Comparison of ENCODE assay signal across 10 cellular contexts in genomic region chr3:33060609-33061337, GRCh38. TPM values are rescaled to one million over a fixed set of nuclear protein-coding genes. Genes with fewer than 3 reads are reported as not detected.
A peak's percentile ranks its signal among the peaks of the same experiment; 100 is the strongest.
DNase-seq lines count a peak whose midpoint lies in the region; ATAC-seq and TF ChIP-seq lines count a peak whose summit lies in the region.
"Had no signal": no experiment of that assay in that cellular context is flagged by ENCODE, and none has a peak within 500 bp of the region (broad histone marks: within the 10 kb centered on the region; RNA-seq: fewer than 3 reads in every experiment).

No MANE protein-coding gene starts in this region.

- H3K27ac ChIP-seq in heart left ventricle = peak overlapping the region in 1 of 12 donors; percentile 33

- H3K4me3 Mint-ChIP-seq in T-helper 17 cell = peak overlapping the region; percentile 68
- peak overlapping the region; percentile 27 for H3K4me3 Mint-ChIP-seq in activated T-helper 2 cell treated with anti-CD3 and anti-CD28 coated beads, Interferon-gamma antibody, Interleukin-2, Interleukin-4, amounts not matched to agents 10 μg/mL and 5 μg/mL and 100 μg/mL, durations not matched to agents 14 hours and 24 hours and 36 hours (ENCODE audit: low read depth)

- TF ChIP-seq CTCF in GM06990 (IDR thresholded peaks at IDR 0.05; ENCODE audit: insufficient read depth, low read length, poor library complexity, severe bottlenecking) (no peak), heart left ventricle (IDR thresholded peaks at IDR 0.05) (no peak)

- TF ChIP-seq POLR2A in heart left ventricle (IDR thresholded peaks at IDR 0.05) = no peak

- no peaks in the 10 kb centered on the region for H3K27me3 Mint-ChIP-seq in T-helper 17 cell
- H3K27me3 Mint-ChIP-seq in activated T-helper 2 cell treated with anti-CD3 and anti-CD28 coated beads, Interferon-gamma antibody, Interleukin-2, Interleukin-4, amounts not matched to agents 10 μg/mL and 5 μg/mL and 100 μg/mL, durations not matched to agents 14 hours and 24 hours and 36 hours (ENCODE audit: low read depth) = no peaks in the 10 kb centered on the region

- DNase-seq in GM06990 (ENCODE audit: extremely low read depth, insufficient read length) (peak; percentile 36), T-helper 17 cell (peak; percentile 42 to 61 (median 60)), heart left ventricle (no peak), GM03348 (ENCODE audit: low spot score) (no peak)
- DNase-seq in activated T-helper 2 cell treated with anti-CD3 and anti-CD28 coated beads, Interferon-gamma antibody, Interleukin-2, Interleukin-4, amounts not matched to agents 10 μg/mL and 5 μg/mL and 100 μg/mL, durations not matched to agents 14 hours and 24 hours and 36 hours (ENCODE audit: low spot score) = no peak
- DNase-seq in stimulated activated CD4-positive, alpha-beta T cell treated with anti-CD3 and anti-CD28 coated beads, Interleukin-12 subunit alpha, Interleukin-12 subunit beta, amount 100 ng/mL, for 24 hours (ENCODE audit: low read depth in 2 of 2) = peak; percentile 40 to 57

- H3K9me3 ChIP-seq in T-helper 17 cell (ENCODE audit: control insufficient read depth, low read length, poor library complexity, severe bottlenecking) = no peaks in the 10 kb centered on the region
- no peaks in the 10 kb centered on the region for H3K9me3 ChIP-seq in heart left ventricle

- H3K36me3 Mint-ChIP-seq in T-helper 17 cell (ENCODE audit: low read depth) = peaks cover 6% of the 10 kb centered on the region
- peaks cover 71% of the 10 kb centered on the region for H3K36me3 Mint-ChIP-seq in activated T-helper 2 cell treated with anti-CD3 and anti-CD28 coated beads, Interferon-gamma antibody, Interleukin-2, Interleukin-4, amounts not matched to agents 10 μg/mL and 5 μg/mL and 100 μg/mL, durations not matched to agents 14 hours and 24 hours and 36 hours (ENCODE audit: low read depth)

- H3K9me3 Mint-ChIP-seq in activated T-helper 2 cell treated with anti-CD3 and anti-CD28 coated beads, Interferon-gamma antibody, Interleukin-2, Interleukin-4, amounts not matched to agents 10 μg/mL and 5 μg/mL and 100 μg/mL, durations not matched to agents 14 hours and 24 hours and 36 hours = no peaks in the 10 kb centered on the region

- intact Hi-C loops in activated T-helper 2 cell treated with anti-CD3 and anti-CD28 coated beads, Interferon-gamma antibody, Interleukin-2, Interleukin-4, amounts not matched to agents 10 μg/mL and 5 μg/mL and 100 μg/mL, durations not matched to agents 14 hours and 24 hours and 36 hours (cut with micrococcal nuclease) = loop anchor here (1.0 to 2.0 kb wide), 4 partner anchors 14 to 109 kb away; partner anchors contain the start of genes CCR4, GLB1 and TMPPE
- intact Hi-C loops in heart left ventricle (cut with DNase I) = no loop called here

- peaks cover 67% of the 10 kb centered on the region for H3K4me1 Mint-ChIP-seq in T-helper 17 cell
- H3K4me1 Mint-ChIP-seq in activated T-helper 2 cell treated with anti-CD3 and anti-CD28 coated beads, Interferon-gamma antibody, Interleukin-2, Interleukin-4, amounts not matched to agents 10 μg/mL and 5 μg/mL and 100 μg/mL, durations not matched to agents 14 hours and 24 hours and 36 hours (ENCODE audit: low read depth) = peaks cover 75% of the 10 kb centered on the region

- ATAC-seq in T-helper 17 cell (peak; percentile 54), heart left ventricle (no peak), GM18519 (IDR thresholded peaks at IDR 0.05; ENCODE audit: low FRiP score, unreplicated experiment) (no peak), HG03045 (IDR thresholded peaks at IDR 0.05; ENCODE audit: unreplicated experiment) (no peak)
- ATAC-seq: K562 had no signal

- H3K27ac Mint-ChIP-seq in T-helper 17 cell = peak overlapping the region; percentile 100
- H3K27ac Mint-ChIP-seq in activated T-helper 2 cell treated with anti-CD3 and anti-CD28 coated beads, Interferon-gamma antibody, Interleukin-2, Interleukin-4, amounts not matched to agents 10 μg/mL and 5 μg/mL and 100 μg/mL, durations not matched to agents 14 hours and 24 hours and 36 hours = peak overlapping the region; percentile 92

- H3K36me3 ChIP-seq in GM06990 (ENCODE audit: control insufficient read depth, insufficient read depth, low read length) (peaks cover 1% of the 10 kb centered on the region; the same call in 1 of the 2 replicates), heart left ventricle (peaks cover 0 to 94% (median 81%) of the 10 kb centered on the region in 9 donors)

- H3K27me3 ChIP-seq in GM06990 (replicated peaks; ENCODE audit: control insufficient read depth, insufficient read depth, low read length) (no peaks in the 10 kb centered on the region), heart left ventricle (no peaks in the 10 kb centered on the region)

- WGBS in heart left ventricle, 4 donors = 92 to 98% (median 95%) methylated on average over 10 of the region's 10 CpGs

- peaks cover 0 to 37% (median 0%) of the 10 kb centered on the region in 12 donors for H3K4me1 ChIP-seq in heart left ventricle

- H3K4me3 ChIP-seq in GM06990 (replicated peaks; ENCODE audit: low read depth, low read length) (no peak overlapping the region), heart left ventricle (no peak overlapping the region)
- H3K4me3 ChIP-seq: K562, lung had no signal

RNA-seq across cellular contexts. Expression of gene GLB1, which starts 36.2 kb away (rescaled TPM):
- total RNA-seq in T-helper 17 cell = 10 to 100 TPM; 29.8 to 37.3 TPM
- total RNA-seq in activated T-helper 2 cell treated with anti-CD3 and anti-CD28 coated beads, Interferon-gamma antibody, Interleukin-2, Interleukin-4, amounts not matched to agents 10 μg/mL and 5 μg/mL and 100 μg/mL, durations not matched to agents 14 hours and 24 hours and 36 hours = 60.3 and 60.8 TPM in 2 replicates
- total RNA-seq in heart left ventricle = 10 to 100 TPM; 19.2 to 54.3 (median 23.2) TPM
- 10 to 100 TPM in 1 of 2 donors, 1 to 10 TPM in 1; 5.2 to 16.9 TPM for polyA plus RNA-seq in heart left ventricle

RNA-seq across cellular contexts. Expression of gene TMPPE, which starts 36.2 kb away (rescaled TPM):
- 10 to 100 TPM; 13.6 to 15.0 TPM for total RNA-seq in T-helper 17 cell
- total RNA-seq in activated T-helper 2 cell treated with anti-CD3 and anti-CD28 coated beads, Interferon-gamma antibody, Interleukin-2, Interleukin-4, amounts not matched to agents 10 μg/mL and 5 μg/mL and 100 μg/mL, durations not matched to agents 14 hours and 24 hours and 36 hours = 14.9 and 15.8 TPM in 2 replicates
- total RNA-seq in heart left ventricle = 1 to 10 TPM; 3.7 to 9.3 (median 5.7) TPM
- 1 to 10 TPM in 1 of 2 donors, under 1 TPM in 1; 0.61 to 2.1 TPM for polyA plus RNA-seq in heart left ventricle

RNA-seq across cellular contexts. Expression of gene CRTAP, which starts 53.0 kb away (rescaled TPM):
- total RNA-seq in T-helper 17 cell (10 to 100 TPM; 57.3 to 62.8 TPM), heart left ventricle (100 to 1,000 TPM in 4 of 9 donors, 10 to 100 TPM in 5; 62.6 to 148 (median 92.7) TPM)
- 51.9 and 55.9 TPM in 2 replicates for total RNA-seq in activated T-helper 2 cell treated with anti-CD3 and anti-CD28 coated beads, Interferon-gamma antibody, Interleukin-2, Interleukin-4, amounts not matched to agents 10 μg/mL and 5 μg/mL and 100 μg/mL, durations not matched to agents 14 hours and 24 hours and 36 hours
- polyA plus RNA-seq in heart left ventricle = 10 to 100 TPM; 16.1 to 64.4 TPM

Comparison
In these comparisons a context has a peak if more than half of its experiments do, and no peak if none do; other contexts are left out.
1. DNase-seq: peak in GM06990 (single experiment), T-helper 17 cell (3 of 3) and stimulated activated CD4-positive, alpha-beta T cell treated with anti-CD3 and anti-CD28 coated beads, Interleukin-12 subunit alpha, Interleukin-12 subunit beta, amount 100 ng/mL, for 24 hours (2 of 2); none in activated T-helper 2 cell treated with anti-CD3 and anti-CD28 coated beads, Interferon-gamma antibody, Interleukin-2, Interleukin-4, amounts not matched to agents 10 μg/mL and 5 μg/mL and 100 μg/mL, durations not matched to agents 14 hours and 24 hours and 36 hours (single experiment), heart left ventricle (0 of 5) and GM03348 (single experiment).